33 cellular contexts compared by ENCODE assay signal in the genomic region with DNA sequence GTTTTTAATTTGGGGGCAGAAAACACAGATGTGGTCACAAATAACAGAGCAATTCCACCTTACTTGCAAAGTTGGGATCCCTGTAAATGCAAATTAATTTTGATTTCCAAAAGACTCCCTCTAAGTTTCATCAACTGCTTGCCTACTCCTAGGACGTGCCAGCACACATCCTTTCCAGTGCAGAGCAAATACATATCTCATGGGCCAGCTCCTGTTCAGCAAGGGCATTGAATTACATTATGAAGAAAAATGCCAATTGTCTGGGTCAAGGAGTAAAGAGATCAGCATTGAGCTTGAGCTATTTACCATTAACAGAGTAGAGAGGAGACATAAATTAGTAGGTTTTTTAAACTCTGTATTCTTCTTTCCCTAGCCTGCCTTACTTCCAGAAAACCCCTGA. TPM values are rescaled to one million over a fixed set of nuclear protein-coding genes. Genes with fewer than 3 reads are reported as not detected.
"Had no signal": no experiment of that assay in that cellular context is flagged by ENCODE, and none has a peak within 500 bp of the region (broad histone marks: within the 10 kb centered on the region; RNA-seq: fewer than 3 reads in every experiment).

No MANE protein-coding gene starts in this region.

- DNase-seq: activated CD4-positive, alpha-beta T cell treated with anti-CD3 and anti-CD28 coated beads, Interleukin-2, amount 10 ng/mL, durations not matched to agents 24 days and 14 days; activated CD4-positive, alpha-beta T cell treated with anti-CD3 and anti-CD28 coated beads, Interleukin-2, amount 50 U/mL, for 4 hours; activated CD4-positive, CD25-positive, alpha-beta regulatory T cell; activated CD8-positive, alpha-beta T cell treated with anti-CD3 and anti-CD28 coated beads for 36 hours; activated effector memory CD4-positive, alpha-beta T cell treated with anti-CD3 and anti-CD28 coated beads, Interleukin-2, amount 50 U/mL, for 16 hours; activated naive CD4-positive, alpha-beta T cell treated with Interleukin-2 at 50 U/mL for 16 hours; activated T-cell treated with anti-CD3 and anti-CD28 coated beads, Interleukin-2, amount 50 U/mL, for 1 hour; activated T-cell treated with anti-CD3 and anti-CD28 coated beads, Interleukin-2, amount 50 U/mL, for 72 hours; adrenal gland; caudate nucleus; cerebellar nuclear complex; NCI-H1092 treated with DMSO at 0.1 percent for 48 hours; NCI-H1417; NCI-H146; NCI-H187; NCI-H2029 treated with DMSO at 0.1 percent for 48 hours; NCI-H2107; NCI-H226; NCI-H524 treated with DMSO at 0.1 percent for 48 hours; NK-92 treated with Interleukin-12 subunit alpha and Interleukin-12 subunit beta, amount 100 ng/mL, for 24 hours; PC-3; Peyer's patch; Right ventricle myocardium superior; RPMI8226; SW 1271; T-helper 1 cell; T-helper 2 cell; T-helper 9 cell had no signal

- H3K36me3 ChIP-seq: Peyer's patch had no signal

- H3K4me1 ChIP-seq: Peyer's patch had no signal

- H3K27me3 Mint-ChIP-seq: activated CD4-positive, alpha-beta T cell treated with anti-CD3 and anti-CD28 coated beads, Interleukin-2, amount 10 ng/mL, durations not matched to agents 24 days and 14 days; activated CD8-positive, alpha-beta T cell treated with anti-CD3 and anti-CD28 coated beads for 36 hours; activated T-helper 17 cell treated with anti-CD3 and anti-CD28 coated beads, Interleukin-2, amount 50 U/mL, for 72 hours had no signal

- H3K36me3 Mint-ChIP-seq: activated naive CD4-positive, alpha-beta T cell treated with anti-CD3 and anti-CD28 coated beads, Interleukin-2, amount 50 U/mL, for 72 hours had no signal

- H3K9me3 ChIP-seq: adrenal gland, Peyer's patch had no signal

- H3K4me2 ChIP-seq: KMS-11 had no signal

- H3K27me3 ChIP-seq: adrenal gland, Peyer's patch had no signal

- ATAC-seq: activated CD8-positive, alpha-beta T cell treated with anti-CD3 and anti-CD28 coated beads for 36 hours; activated naive CD4-positive, alpha-beta T cell treated with anti-CD3 and anti-CD28 coated beads, Interleukin-2, amount 50 U/mL, for 72 hours; activated T-cell treated with anti-CD3 and anti-CD28 coated beads, Interleukin-2, amount 50 U/mL, for 72 hours; activated T-helper 17 cell treated with anti-CD3 and anti-CD28 coated beads, Interleukin-2, amount 50 U/mL, for 72 hours; PC-3 had no signal

- H3K9ac ChIP-seq: KMS-11 had no signal

- H3K9me3 Mint-ChIP-seq: activated CD4-positive, alpha-beta T cell treated with anti-CD3 and anti-CD28 coated beads, Interleukin-2, amount 10 ng/mL, durations not matched to agents 24 days and 14 days; activated CD8-positive, alpha-beta T cell treated with anti-CD3 and anti-CD28 coated beads for 36 hours had no signal

- H3K4me3 Mint-ChIP-seq: activated CD4-positive, alpha-beta T cell treated with anti-CD3 and anti-CD28 coated beads, Interleukin-2, amount 10 ng/mL, durations not matched to agents 24 days and 14 days; activated CD8-positive, alpha-beta T cell treated with anti-CD3 and anti-CD28 coated beads for 36 hours; activated T-cell treated with anti-CD3 and anti-CD28 coated beads, Interleukin-2, amount 50 U/mL, for 72 hours; activated T-helper 17 cell treated with anti-CD3 and anti-CD28 coated beads, Interleukin-2, amount 50 U/mL, for 72 hours had no signal

- H3K27ac ChIP-seq: KMS-11, Peyer's patch, VCaP had no signal

- H3K4me3 ChIP-seq: adrenal gland, Peyer's patch had no signal

- H3K4me1 Mint-ChIP-seq: activated CD4-positive, alpha-beta T cell treated with anti-CD3 and anti-CD28 coated beads, Interleukin-2, amount 10 ng/mL, durations not matched to agents 24 days and 14 days; activated T-helper 17 cell treated with anti-CD3 and anti-CD28 coated beads, Interleukin-2, amount 50 U/mL, for 72 hours had no signal

- H3K27ac Mint-ChIP-seq: activated CD4-positive, alpha-beta T cell treated with anti-CD3 and anti-CD28 coated beads, Interleukin-2, amount 10 ng/mL, durations not matched to agents 24 days and 14 days; activated CD8-positive, alpha-beta T cell treated with anti-CD3 and anti-CD28 coated beads for 36 hours; activated naive CD4-positive, alpha-beta T cell treated with anti-CD3 and anti-CD28 coated beads, Interleukin-2, amount 50 U/mL, for 72 hours; activated T-cell treated with anti-CD3 and anti-CD28 coated beads, Interleukin-2, amount 50 U/mL, for 72 hours; activated T-helper 17 cell treated with anti-CD3 and anti-CD28 coated beads, Interleukin-2, amount 50 U/mL, for 72 hours had no signal

RNA-seq across cellular contexts. Expression of a gene that starts 18.8 kb away (rescaled TPM):
- total RNA-seq: activated CD4-positive, alpha-beta T cell treated with anti-CD3 and anti-CD28 coated beads, Interleukin-2, amount 10 ng/mL, durations not matched to agents 24 days and 14 days; activated CD8-positive, alpha-beta memory T cell treated with anti-CD3 and anti-CD28 coated beads for 36 hours; activated CD8-positive, alpha-beta T cell treated with anti-CD3 and anti-CD28 coated beads for 36 hours; activated naive CD4-positive, alpha-beta T cell treated with anti-CD3 and anti-CD28 coated beads, Interleukin-2, amount 50 U/mL, for 72 hours; activated T-cell treated with anti-CD3 and anti-CD28 coated beads, Interleukin-2, amount 50 U/mL, for 72 hours; activated T-helper 17 cell treated with anti-CD3 and anti-CD28 coated beads, Interleukin-2, amount 50 U/mL, for 72 hours had no signal
